ENCODE assay signal across 8 cellular contexts in genomic region chr10:788796-789748, GRCh38.
DNase-seq lines count a peak whose midpoint lies in the region; ATAC-seq and TF ChIP-seq lines count a peak whose summit lies in the region.

No MANE protein-coding gene starts in this region.

- CTCF ChIA-PET in BJ (lab: Yijun Ruan, JAX) (interaction anchor here (0.6 to 5.2 kb wide), 11 partner anchors 14 to 281 kb away, joined by 3 to 25 read pairs (median 4); no protein-coding TSS in a partner anchor), HCT116 (lab: Charles Lee) (interaction anchor here (0.7 to 1.3 kb wide), 2 partner anchors 30 to 552 kb away, joined by 3 read pairs; no protein-coding TSS in a partner anchor)

- no peak overlapping the region for H3K27ac ChIP-seq in HCT116 (ENCODE audit: low read depth, low read length)

- no peaks in the 10 kb centered on the region for H3K9me2 ChIP-seq in HCT116 (ENCODE audit: insufficient read depth)

- ATAC-seq in HCT116 (peak; percentile 46), GM21447 (IDR thresholded peaks at IDR 0.05; ENCODE audit: unreplicated experiment) (no peak), HG03025 (IDR thresholded peaks at IDR 0.05; ENCODE audit: low FRiP score, unreplicated experiment) (no peak)
- ATAC-seq in naive thymus-derived CD8-positive, alpha-beta T cell = peak; percentile 75 to 77

- peak overlapping the region; percentile 35 for H3K4me3 ChIP-seq in BJ (ENCODE audit: low read depth, low read length)
- H3K4me3 ChIP-seq in HCT116 (replicated peaks in 1 of 2; ENCODE audit: low read depth in 1 of 2, low read length in 2 of 2) = no peak overlapping the region
- H3K4me3 ChIP-seq in fibroblast of villous mesenchyme (ENCODE audit: low read depth, low read length) = peak overlapping the region; percentile 56

- DNase-seq in BJ (ENCODE audit: low read depth) (no peak), HCT116 (ENCODE audit: low read depth, low spot score) (peak; percentile 18), fibroblast of villous mesenchyme (ENCODE audit: low read depth) (peak; percentile 81), NCI-H1105 treated with DMSO at 0.1 percent for 48 hours (lab: John Stamatoyannopoulos, UW) (no peak)
- DNase-seq in activated CD4-positive, alpha-beta T cell treated with anti-CD3 and anti-CD28 coated beads, Interleukin-2, amount 50 U/mL, for 48 hours = peak; percentile 36 to 46
- DNase-seq in naive thymus-derived CD8-positive, alpha-beta T cell = peak in 2 of 10 donors; percentile 40 to 53

- no peaks in the 10 kb centered on the region for H3K79me2 ChIP-seq in HCT116 (ENCODE audit: insufficient read depth, low read length)

- peak overlapping the region in 9 of 10 donors; percentile 7 to 83 (median 47) for H3K4me3 Mint-ChIP-seq in naive thymus-derived CD8-positive, alpha-beta T cell

- H3K36me3 Mint-ChIP-seq in naive thymus-derived CD8-positive, alpha-beta T cell = no peaks in the 10 kb centered on the region

- H3K4me2 ChIP-seq in HCT116 (ENCODE audit: low read length) = no peak overlapping the region

- no TSS peak for BruUV-seq in HCT116 (replicated peaks; lab: Mats Ljungman, UMichigan)

- no peak for TF ChIP-seq POLR2A in HCT116 (IDR thresholded peaks at IDR 0.05; ENCODE audit: borderline replicate concordance, extremely low read depth, insufficient read depth, insufficient read length)

- intact Hi-C loops in HCT116 (cut with micrococcal nuclease) = loop anchor here (2.0 to 10.0 kb wide), 2 partner anchors 204 to 278 kb away; no protein-coding TSS in a partner anchor

- no peaks in the 10 kb centered on the region for H4K20me1 ChIP-seq in HCT116 (ENCODE audit: insufficient read depth)

- peaks cover 0 to 4% (median 2%) of the 10 kb centered on the region in 4 donors for H3K4me1 Mint-ChIP-seq in naive thymus-derived CD8-positive, alpha-beta T cell

- POLR2A ChIA-PET in BJ (lab: Charles Lee) = no interaction called here
- POLR2A ChIA-PET in HCT116 (lab: Charles Lee) = no interaction called here
- POLR2A ChIA-PET in naive thymus-derived CD8-positive, alpha-beta T cell (lab: Charles Lee) = no interaction called here

- H3K27me3 ChIP-seq in BJ (ENCODE audit: control insufficient read depth, insufficient read depth, low read length) = no peaks in the 10 kb centered on the region
- H3K27me3 ChIP-seq in HCT116 (ENCODE audit: insufficient read depth, low read length) = no peaks in the 10 kb centered on the region

- H3K36me3 ChIP-seq in BJ (ENCODE audit: control insufficient read depth, insufficient read depth, low read length) = no peaks in the 10 kb centered on the region
- H3K36me3 ChIP-seq in HCT116 (ENCODE audit: control insufficient read depth in 1 of 2, insufficient read depth in 2 of 2, low read length in 2 of 2) = no peaks in the 10 kb centered on the region

- H3K9me3 ChIP-seq in HCT116 (ENCODE audit: control insufficient read depth in 1 of 2, insufficient read depth in 1 of 2, low read depth in 1 of 2, low read length in 2 of 2) = no peaks in the 10 kb centered on the region

- H3K4me1 ChIP-seq in HCT116 (ENCODE audit: control insufficient read depth in 1 of 2, insufficient read depth in 2 of 2, low read length in 2 of 2) = peaks cover 6 to 15% of the 10 kb centered on the region in 2 experiments; a peak in 3 of 4 replicates

- no peak overlapping the region for H3K27ac Mint-ChIP-seq in naive thymus-derived CD8-positive, alpha-beta T cell

- RAD21 ChIA-PET in HCT116 (lab: Charles Lee; ENCODE audit: low non-redundant PET in 1 of 2, low total read pairs in 2 of 2, uncharacterized antibody in 2 of 2, unreplicated experiment in 2 of 2) = no interaction called here

- TF ChIP-seq RAD21 in HCT116 (IDR thresholded peaks at IDR 0.05; ENCODE audit: low read depth) = peak; percentile 78

- peaks cover 0 to 23% (median 5%) of the 10 kb centered on the region in 5 donors for H3K27me3 Mint-ChIP-seq in naive thymus-derived CD8-positive, alpha-beta T cell

- no peak overlapping the region for H3K9ac ChIP-seq in HCT116 (ENCODE audit: low read length)

- TF ChIP-seq CTCF in BJ (IDR thresholded peaks at IDR 0.05; ENCODE audit: insufficient read depth, low read depth, low read length) = peak; percentile 69
- TF ChIP-seq CTCF in HCT116 (IDR thresholded peaks at IDR 0.05 in 2 of 3, conservative IDR thresholded peaks at IDR 0.05 in 1 of 3; ENCODE audit: borderline replicate concordance in 1 of 3, insufficient read depth in 1 of 3, low read depth in 2 of 3, low read length in 2 of 3) = peak; percentile 36 to 41 (median 39); a peak in 5 of 6 replicates
- TF ChIP-seq CTCF in fibroblast of villous mesenchyme (IDR thresholded peaks at IDR 0.05; ENCODE audit: insufficient read depth, low read depth, low read length) = peak; percentile 70

- H2AFZ ChIP-seq in HCT116 (ENCODE audit: low read depth, low read length, poor library complexity, severe bottlenecking) = no peak overlapping the region

- no peaks in the 10 kb centered on the region for H3K9me3 Mint-ChIP-seq in naive thymus-derived CD8-positive, alpha-beta T cell

TF ChIP-seq in HCT116, 20 proteins besides CTCF, POLR2A, EP300 and RAD21:
- no peak for TF ChIP-seq SP1 (IDR thresholded peaks at IDR 0.05; ENCODE audit: low read depth)

Comparison
In these comparisons a context has a peak if more than half of its experiments do, and no peak if none do; other contexts are left out.
1. DNase-seq: peak in HCT116 (single experiment), activated CD4-positive, alpha-beta T cell treated with anti-CD3 and anti-CD28 coated beads, Interleukin-2, amount 50 U/mL, for 48 hours (2 of 2) and fibroblast of villous mesenchyme (single experiment); none in BJ (single experiment) and NCI-H1105 treated with DMSO at 0.1 percent for 48 hours (single experiment).
2. H3K4me3 ChIP-seq: peak in BJ (single experiment) and fibroblast of villous mesenchyme (single experiment); none in HCT116 (0 of 2).
3. ATAC-seq: peak in HCT116 (single experiment) and naive thymus-derived CD8-positive, alpha-beta T cell (2 of 2); none in GM21447 (single experiment) and HG03025 (single experiment).
4. Peak in every context shown above with its lines, with median percentiles within 50 percentile points of each other: CTCF ChIP-seq.